ENCODE assay signal across 12 cellular contexts in the genomic region with DNA sequence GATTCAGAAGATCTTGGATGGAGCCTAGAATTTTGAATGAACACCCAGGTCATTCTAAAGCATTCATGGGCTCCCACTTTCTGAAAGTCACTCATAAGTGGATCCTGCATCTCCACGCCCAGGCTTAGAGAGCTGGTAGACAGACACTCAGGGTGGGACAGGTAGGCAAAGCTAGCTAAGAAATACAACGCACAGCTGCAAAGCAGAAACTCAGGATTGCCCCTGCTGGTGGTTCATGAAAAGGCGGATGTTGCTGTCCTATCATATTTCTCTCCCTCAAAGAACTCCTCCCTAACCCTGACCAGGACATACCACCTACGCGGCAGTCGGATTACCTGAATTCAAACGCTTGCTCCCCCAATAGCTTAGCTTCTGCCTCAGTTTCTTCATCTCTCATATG.
A peak's percentile ranks its signal among the peaks of the same experiment; 100 is the strongest.
DNase-seq lines count a peak whose midpoint lies in the region; ATAC-seq and TF ChIP-seq lines count a peak whose summit lies in the region.
"Had no signal": no experiment of that assay in that cellular context is flagged by ENCODE, and none has a peak within 500 bp of the region (broad histone marks: within the 10 kb centered on the region; RNA-seq: fewer than 3 reads in every experiment).

No MANE protein-coding gene starts in this region.

- no peaks in the 10 kb centered on the region for H3K27me3 Mint-ChIP-seq in osteocyte (ENCODE audit: unreplicated experiment)
- H3K27me3 Mint-ChIP-seq in naive thymus-derived CD8-positive, alpha-beta T cell, result peaks cover 0 to 16% (median 13%) of the 10 kb centered on the region in 5 donors

- H3K27ac Mint-ChIP-seq in osteocyte (ENCODE audit: unreplicated experiment), result no peak overlapping the region
- no peak overlapping the region for H3K27ac Mint-ChIP-seq in naive thymus-derived CD8-positive, alpha-beta T cell
- H3K27ac Mint-ChIP-seq: activated CD8-positive, alpha-beta memory T cell treated with anti-CD3 and anti-CD28 coated beads, Interleukin-2, amount 10 ng/mL, durations not matched to agents 7 days and 5 days had no signal

- H2AFZ ChIP-seq in MM.1S (ENCODE audit: low read length), result no peak overlapping the region

- H3K79me2 ChIP-seq in MM.1S (ENCODE audit: low read length), result no peaks in the 10 kb centered on the region

- H3K9ac ChIP-seq in MM.1S (ENCODE audit: low read length), result no peak overlapping the region

- H4K20me1 ChIP-seq in MM.1S (ENCODE audit: insufficient read depth, low read length), result no peaks in the 10 kb centered on the region

- no peak overlapping the region for H3K27ac ChIP-seq in MM.1S (ENCODE audit: low read length)
- H3K27ac ChIP-seq: body of pancreas, gastroesophageal sphincter had no signal

- no peaks in the 10 kb centered on the region for H3K9me3 Mint-ChIP-seq in osteocyte (ENCODE audit: unreplicated experiment)
- peaks cover 0 to 2% (median 0%) of the 10 kb centered on the region in 9 donors for H3K9me3 Mint-ChIP-seq in naive thymus-derived CD8-positive, alpha-beta T cell

- H3K4me1 ChIP-seq in MM.1S (ENCODE audit: low read length), result no peaks in the 10 kb centered on the region

- no peak overlapping the region for H3K4me3 ChIP-seq in MM.1S (ENCODE audit: low read length)
- no peak overlapping the region for H3K4me3 ChIP-seq in cardiac fibroblast (replicated peaks in 1 of 2; ENCODE audit: low read depth in 2 of 2, low read length in 2 of 2)
- H3K4me3 ChIP-seq: body of pancreas, gastroesophageal sphincter had no signal

- POLR2A ChIA-PET in naive thymus-derived CD8-positive, alpha-beta T cell (lab: Charles Lee), result no interaction called here

- H3K4me1 Mint-ChIP-seq in osteocyte (ENCODE audit: unreplicated experiment), result peaks cover 21% of the 10 kb centered on the region
- peaks cover 4 to 20% (median 9%) of the 10 kb centered on the region in 4 donors for H3K4me1 Mint-ChIP-seq in naive thymus-derived CD8-positive, alpha-beta T cell
- H3K4me1 Mint-ChIP-seq: activated CD8-positive, alpha-beta memory T cell treated with anti-CD3 and anti-CD28 coated beads, Interleukin-2, amount 10 ng/mL, durations not matched to agents 7 days and 5 days had no signal

- DNase-seq in NCI-H2171 treated with DMSO at 0.1 percent for 48 hours (lab: John Stamatoyannopoulos, UW) (peak; percentile 21), NCI-H2171 (lab: John Stamatoyannopoulos, UW) (no peak), MM.1S (no peak), cardiac fibroblast (ENCODE audit: low read depth in 2 of 2) (no peak), osteocyte (ENCODE audit: extremely low spot score, unreplicated experiment) (no peak), DMS153 (lab: John Stamatoyannopoulos, UW) (no peak)
- DNase-seq in naive thymus-derived CD8-positive, alpha-beta T cell, result no peak
- DNase-seq: activated CD8-positive, alpha-beta memory T cell treated with anti-CD3 and anti-CD28 coated beads, Interleukin-2, amount 10 ng/mL, durations not matched to agents 7 days and 5 days; body of pancreas; small intestine had no signal

- H3K36me3 ChIP-seq in MM.1S (replicated peaks; ENCODE audit: insufficient read depth, low read length), result no peaks in the 10 kb centered on the region
- H3K36me3 ChIP-seq: gastroesophageal sphincter had no signal

- H3K9me3 ChIP-seq in MM.1S (replicated peaks; ENCODE audit: insufficient read depth, low read length), result no peaks in the 10 kb centered on the region
- H3K9me3 ChIP-seq: body of pancreas, gastroesophageal sphincter had no signal

- H3K4me2 ChIP-seq in MM.1S (ENCODE audit: low read depth, low read length), result no peak overlapping the region

- H3K9me2 ChIP-seq in MM.1S (replicated peaks; ENCODE audit: insufficient read depth, low read length), result no peaks in the 10 kb centered on the region

- TF ChIP-seq CTCF in MM.1S (IDR thresholded peaks at IDR 0.05; ENCODE audit: low read length) (peak; percentile 33), cardiac fibroblast (IDR thresholded peaks at IDR 0.05; ENCODE audit: low read depth, low read length) (peak; percentile 40), osteocyte (IDR thresholded peaks at IDR 0.05) (peak; percentile 32)

- no peak for ATAC-seq in naive thymus-derived CD8-positive, alpha-beta T cell
- ATAC-seq in HG02973 (IDR thresholded peaks at IDR 0.05; ENCODE audit: unreplicated experiment), result no peak
- ATAC-seq: activated CD8-positive, alpha-beta memory T cell treated with anti-CD3 and anti-CD28 coated beads, Interleukin-2, amount 10 ng/mL, durations not matched to agents 7 days and 5 days; body of pancreas; gastroesophageal sphincter had no signal

- no peaks in the 10 kb centered on the region for H3F3A ChIP-seq in MM.1S (ENCODE audit: insufficient read depth, low read length)

- H3K36me3 Mint-ChIP-seq in osteocyte (ENCODE audit: unreplicated experiment), result no peaks in the 10 kb centered on the region
- H3K36me3 Mint-ChIP-seq in naive thymus-derived CD8-positive, alpha-beta T cell, result peaks cover 0 to 10% (median 2%) of the 10 kb centered on the region in 3 donors
- H3K36me3 Mint-ChIP-seq: activated CD8-positive, alpha-beta memory T cell treated with anti-CD3 and anti-CD28 coated beads, Interleukin-2, amount 10 ng/mL, durations not matched to agents 7 days and 5 days had no signal

- no peak overlapping the region for H3K4me3 Mint-ChIP-seq in osteocyte (ENCODE audit: unreplicated experiment)
- no peak overlapping the region for H3K4me3 Mint-ChIP-seq in naive thymus-derived CD8-positive, alpha-beta T cell
- H3K4me3 Mint-ChIP-seq: activated CD8-positive, alpha-beta memory T cell treated with anti-CD3 and anti-CD28 coated beads, Interleukin-2, amount 10 ng/mL, durations not matched to agents 7 days and 5 days had no signal

- H3K27me3 ChIP-seq in MM.1S (replicated peaks; ENCODE audit: insufficient read depth, low read length), result no peaks in the 10 kb centered on the region
- H3K27me3 ChIP-seq: body of pancreas, gastroesophageal sphincter had no signal
